11 cellular contexts compared by ENCODE assay signal in genomic region chrX:92232182-92232581, GRCh38.
DNase-seq lines count a peak whose midpoint lies in the region; ATAC-seq and TF ChIP-seq lines count a peak whose summit lies in the region.
"Had no signal": no experiment of that assay in that cellular context is flagged by ENCODE, and none has a peak within 500 bp of the region (broad histone marks: within the 10 kb centered on the region; RNA-seq: fewer than 3 reads in every experiment).

No MANE protein-coding gene starts in this region.

- DNase-seq in AG10803 (ENCODE audit: low read depth) (no peak), HEK293T (ENCODE audit: extremely low spot score) (peak; percentile 16), kidney epithelial cell (ENCODE audit: low read depth) (no peak), NOMO-1 treated with DMSO at 0.1 percent for 48 hours (lab: John Stamatoyannopoulos, UW; ENCODE audit: unreplicated experiment) (no peak), NCI-H526 treated with DMSO at 0.1 percent for 48 hours (lab: John Stamatoyannopoulos, UW) (no peak), heart left ventricle (no peak)
- no peak for DNase-seq in activated T-helper 1 cell treated with anti-CD3 and anti-CD28 coated beads, Interleukin-12 subunit alpha, Interleukin-12 subunit beta, Interleukin-2, Interleukin-4 antibody, amounts not matched to agents 30 ng/mL and 10 ng/mL and 1 ng/mL, durations not matched to agents 14 hours and 24 hours and 36 hours (ENCODE audit: low spot score)
- DNase-seq: DMS79 treated with DMSO at 0.1 percent for 48 hours, NCI-H1417 treated with DMSO at 0.1 percent for 48 hours, thyroid gland had no signal

- 65 to 77% (median 69%) methylated on average over 3 of the region's 3 CpGs for WGBS in heart left ventricle, 4 donors

- H3K4me1 Mint-ChIP-seq in activated T-helper 1 cell treated with anti-CD3 and anti-CD28 coated beads, Interleukin-12 subunit alpha, Interleukin-12 subunit beta, Interleukin-2, Interleukin-4 antibody, amounts not matched to agents 30 ng/mL and 10 ng/mL and 1 ng/mL, durations not matched to agents 14 hours and 24 hours and 36 hours (ENCODE audit: low read depth) = no peaks in the 10 kb centered on the region

- H3K27ac Mint-ChIP-seq in activated T-helper 1 cell treated with anti-CD3 and anti-CD28 coated beads, Interleukin-12 subunit alpha, Interleukin-12 subunit beta, Interleukin-2, Interleukin-4 antibody, amounts not matched to agents 30 ng/mL and 10 ng/mL and 1 ng/mL, durations not matched to agents 14 hours and 24 hours and 36 hours = no peak overlapping the region

- H3K36me3 Mint-ChIP-seq in activated T-helper 1 cell treated with anti-CD3 and anti-CD28 coated beads, Interleukin-12 subunit alpha, Interleukin-12 subunit beta, Interleukin-2, Interleukin-4 antibody, amounts not matched to agents 30 ng/mL and 10 ng/mL and 1 ng/mL, durations not matched to agents 14 hours and 24 hours and 36 hours (ENCODE audit: low read depth) = no peaks in the 10 kb centered on the region

- no peaks in the 10 kb centered on the region for H3K9me3 Mint-ChIP-seq in activated T-helper 1 cell treated with anti-CD3 and anti-CD28 coated beads, Interleukin-12 subunit alpha, Interleukin-12 subunit beta, Interleukin-2, Interleukin-4 antibody, amounts not matched to agents 30 ng/mL and 10 ng/mL and 1 ng/mL, durations not matched to agents 14 hours and 24 hours and 36 hours

- POLR2A ChIA-PET in HEK293T (lab: Yijun Ruan, JAX) = no interaction called here

- H3K4me3 Mint-ChIP-seq in activated T-helper 1 cell treated with anti-CD3 and anti-CD28 coated beads, Interleukin-12 subunit alpha, Interleukin-12 subunit beta, Interleukin-2, Interleukin-4 antibody, amounts not matched to agents 30 ng/mL and 10 ng/mL and 1 ng/mL, durations not matched to agents 14 hours and 24 hours and 36 hours = no peak overlapping the region

- no peaks in the 10 kb centered on the region for H3K9me3 ChIP-seq in heart left ventricle
- H3K9me3 ChIP-seq: thyroid gland had no signal

- TF ChIP-seq POLR2A in heart left ventricle (IDR thresholded peaks at IDR 0.05) = no peak

- ATAC-seq in heart left ventricle = no peak

- H3K4me3 ChIP-seq in AG10803 (ENCODE audit: low read length) (no peak overlapping the region), kidney epithelial cell (ENCODE audit: low read depth, low read length) (no peak overlapping the region), heart left ventricle (no peak overlapping the region)
- H3K4me3 ChIP-seq: thyroid gland had no signal

- intact Hi-C loops in activated T-helper 1 cell treated with anti-CD3 and anti-CD28 coated beads, Interleukin-12 subunit alpha, Interleukin-12 subunit beta, Interleukin-2, Interleukin-4 antibody, amounts not matched to agents 30 ng/mL and 10 ng/mL and 1 ng/mL, durations not matched to agents 14 hours and 24 hours and 36 hours (cut with micrococcal nuclease) = no loop called here
- intact Hi-C loops in heart left ventricle (cut with DNase I) = no loop called here

- no peaks in the 10 kb centered on the region for H3K27me3 Mint-ChIP-seq in activated T-helper 1 cell treated with anti-CD3 and anti-CD28 coated beads, Interleukin-12 subunit alpha, Interleukin-12 subunit beta, Interleukin-2, Interleukin-4 antibody, amounts not matched to agents 30 ng/mL and 10 ng/mL and 1 ng/mL, durations not matched to agents 14 hours and 24 hours and 36 hours (ENCODE audit: insufficient read depth)

- no peaks in the 10 kb centered on the region for H3K36me3 ChIP-seq in kidney epithelial cell (ENCODE audit: control insufficient read depth, insufficient read depth, low read length)
- H3K36me3 ChIP-seq in heart left ventricle = no peaks in the 10 kb centered on the region
- H3K36me3 ChIP-seq: thyroid gland had no signal

- H3K27me3 ChIP-seq in kidney epithelial cell (ENCODE audit: control insufficient read depth, insufficient read depth, low read length) (no peaks in the 10 kb centered on the region), heart left ventricle (peaks cover 0 to 4% (median 0%) of the 10 kb centered on the region in 9 donors)
- H3K27me3 ChIP-seq: thyroid gland had no signal

- H3K27ac ChIP-seq in VCaP (no peak overlapping the region), heart left ventricle (no peak overlapping the region)
- H3K27ac ChIP-seq: thyroid gland had no signal

- H3K4me1 ChIP-seq in heart left ventricle = no peaks in the 10 kb centered on the region
- H3K4me1 ChIP-seq: thyroid gland had no signal

- CTCF ChIA-PET in HEK293T (lab: Yijun Ruan, JAX) = no interaction called here

- peak; percentile 8; the same call in 1 of the 2 replicates for TF ChIP-seq CTCF in AG10803 (conservative IDR thresholded peaks at IDR 0.05; ENCODE audit: low read length)
- peak; percentile 71 for TF ChIP-seq CTCF in VCaP (conservative IDR thresholded peaks at IDR 0.05)
- TF ChIP-seq CTCF in kidney epithelial cell (IDR thresholded peaks at IDR 0.05; ENCODE audit: insufficient read depth, low read length, poor library complexity, severe bottlenecking) = peak; percentile 39
- TF ChIP-seq CTCF in heart left ventricle (IDR thresholded peaks at IDR 0.05) = peak in 5 of 12 donors; percentile 8 to 33 (median 19)

TF ChIP-seq in HEK293T, 16 proteins besides CTCF, POLR2A, EP300 and RAD21:
- no peak for TF ChIP-seq L3MBTL2 (conservative IDR thresholded peaks at IDR 0.05)
- TF ChIP-seq NFRKB (IDR thresholded peaks at IDR 0.05) = no peak
- no peak for TF ChIP-seq SP1 (IDR thresholded peaks at IDR 0.05)
- no peak for TF ChIP-seq CTBP1 (IDR thresholded peaks at IDR 0.05; ENCODE audit: borderline replicate concordance)
- TF ChIP-seq BHLHE40 (IDR thresholded peaks at IDR 0.05; ENCODE audit: borderline replicate concordance) = no peak
- TF ChIP-seq TARDBP (IDR thresholded peaks at IDR 0.05) = no peak
- TF ChIP-seq FOXK2 (IDR thresholded peaks at IDR 0.05) = no peak
- TF ChIP-seq ARNT (IDR thresholded peaks at IDR 0.05) = no peak
- TF ChIP-seq PKNOX1 (IDR thresholded peaks at IDR 0.05) = no peak
- no peak for TF ChIP-seq HDGF (IDR thresholded peaks at IDR 0.05; ENCODE audit: borderline replicate concordance)
- no peak for TF ChIP-seq ELF4 (IDR thresholded peaks at IDR 0.05)
- TF ChIP-seq LEF1 (IDR thresholded peaks at IDR 0.05; ENCODE audit: borderline replicate concordance) = no peak
- TF ChIP-seq ZNF384 (IDR thresholded peaks at IDR 0.05) = no peak
